Comparison of ENCODE assay signal across 32 cellular contexts in the genomic region with DNA sequence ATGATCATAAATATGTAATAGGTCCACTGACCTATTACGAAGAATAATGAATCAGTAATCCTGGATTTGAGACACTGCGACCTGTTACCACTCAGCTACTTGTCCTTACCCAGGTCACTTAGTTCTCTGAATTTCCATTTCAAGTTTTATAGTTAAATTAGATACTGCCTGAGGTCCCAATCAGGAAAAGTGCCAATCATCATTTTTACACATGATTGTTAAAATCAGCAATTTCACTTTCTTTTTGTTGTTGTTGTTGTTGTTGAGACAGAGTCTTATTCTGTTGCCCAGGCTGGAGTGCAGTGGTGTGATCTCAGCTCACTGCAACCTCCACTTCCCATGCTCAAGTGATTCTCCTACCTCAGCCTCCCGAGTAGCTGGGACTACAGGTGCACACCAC.
"Had no signal": no experiment of that assay in that cellular context is flagged by ENCODE, and none has a peak within 500 bp of the region (broad histone marks: within the 10 kb centered on the region; RNA-seq: fewer than 3 reads in every experiment).

No MANE protein-coding gene starts in this region.

- H3K4me1 ChIP-seq: SJCRH30 had no signal

- ATAC-seq: Panc1, Right ventricle myocardium inferior, T-cell had no signal

- FAIRE-seq: RCC 7860 had no signal

- H3K27me3 ChIP-seq: MG63, SJCRH30 had no signal

- H3K9me3 ChIP-seq: MG63, SJCRH30 had no signal

- H3K4me2 ChIP-seq: PC-9 had no signal

- H3K27ac ChIP-seq: PC-9, RWPE1, SJCRH30 had no signal

- H3K36me3 ChIP-seq: MG63, SJCRH30 had no signal

- DNase-seq: Kasumi-1, MG63, NCI-H1048, NCI-H1092 treated with DMSO at 0.1 percent for 48 hours, NCI-H1105 treated with DMSO at 0.1 percent for 48 hours, NCI-H1417, NCI-H1436, NCI-H146, NCI-H1694, NCI-H187, NCI-H1930, NCI-H2029 treated with DMSO at 0.1 percent for 48 hours, NCI-H2081 treated with DMSO at 0.1 percent for 48 hours, NCI-H2171 treated with DMSO at 0.1 percent for 48 hours, NCI-H226, NCI-H446 treated with DMSO at 0.1 percent for 48 hours, NCI-H510A, NCI-H524, NCI-H526, NCI-H69, NCI-H748 treated with DMSO at 0.1 percent for 48 hours, NCI-H82, PC-9, SHP77, SIG-M5, SJCRH30, T-cell had no signal

- H3K4me3 ChIP-seq: MG63, PC-9, SJCRH30, SK-N-MC had no signal

- H2AFZ ChIP-seq: PC-9 had no signal
